Comparison of ENCODE assay signal across 8 cellular contexts in the genomic region with DNA sequence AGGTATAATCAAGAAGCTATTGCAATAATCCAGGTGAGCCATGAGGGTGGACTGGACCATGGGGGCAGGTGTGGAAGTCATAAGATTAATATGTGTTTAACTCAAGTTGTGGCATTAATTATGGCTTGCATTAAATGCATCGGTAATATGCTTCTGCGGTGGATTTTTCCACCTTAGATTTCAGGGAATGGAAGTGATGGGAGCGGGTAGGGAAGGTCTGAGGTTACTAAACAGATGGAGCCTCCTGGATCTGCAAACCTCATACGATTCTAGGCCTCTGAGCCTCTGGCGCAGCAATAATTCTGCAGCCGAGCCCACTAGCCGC. TPM values are rescaled to one million over a fixed set of nuclear protein-coding genes. Genes with fewer than 3 reads are reported as not detected.
A peak's percentile ranks its signal among the peaks of the same experiment; 100 is the strongest.
DNase-seq lines count a peak whose midpoint lies in the region; ATAC-seq and TF ChIP-seq lines count a peak whose summit lies in the region.

No MANE protein-coding gene starts in this region.

- H3K9me3 Mint-ChIP-seq in chondrocyte (ENCODE audit: low read depth) = no peaks in the 10 kb centered on the region

- H3K4me3 Mint-ChIP-seq in chondrocyte (ENCODE audit: unreplicated experiment) = peak overlapping the region; percentile 86

- ATAC-seq in GM19324 (IDR thresholded peaks at IDR 0.05; ENCODE audit: low FRiP score, unreplicated experiment) (no peak), HG03175 (IDR thresholded peaks at IDR 0.05; ENCODE audit: unreplicated experiment) (no peak), GM21529 (IDR thresholded peaks at IDR 0.05; ENCODE audit: unreplicated experiment) (no peak)
- no peak for ATAC-seq in activated CD4-positive, CD25-positive, alpha-beta regulatory T cell treated with anti-CD3 and anti-CD28 coated beads, Interleukin-2, amount 50 U/mL, for 24 hours

- H3K4me1 ChIP-seq in left ventricle myocardium inferior (peaks cover 20% of the 10 kb centered on the region), muscle layer of duodenum (ENCODE audit: control insufficient read depth in 1 of 2, insufficient read depth in 2 of 2, low read length in 2 of 2) (peaks cover 0 to 5% of the 10 kb centered on the region in 2 donors)

- H3K36me3 Mint-ChIP-seq in chondrocyte (ENCODE audit: low read depth) = no peaks in the 10 kb centered on the region

- H3K27ac ChIP-seq in left ventricle myocardium inferior (replicated peaks) (no peak overlapping the region), muscle layer of duodenum (ENCODE audit: low read length) (no peak overlapping the region)

- H3K27me3 Mint-ChIP-seq in chondrocyte (ENCODE audit: low read depth) = peaks cover 4% of the 10 kb centered on the region

- no peaks in the 10 kb centered on the region for H3K27me3 ChIP-seq in left ventricle myocardium inferior (ENCODE audit: low read depth)
- no peaks in the 10 kb centered on the region for H3K27me3 ChIP-seq in muscle layer of duodenum (ENCODE audit: low read depth, low read length)

- H3K36me3 ChIP-seq in left ventricle myocardium inferior (peaks cover 26% of the 10 kb centered on the region), muscle layer of duodenum (ENCODE audit: control insufficient read depth in 1 of 2, insufficient read depth in 2 of 2, low read length in 2 of 2) (peaks cover 0 to 21% of the 10 kb centered on the region in 2 donors)

- intact Hi-C loops in left ventricle myocardium inferior (cut with micrococcal nuclease) (no loop called here), cardiac septum (cut with DNase I) (loop anchor here (10.0 kb wide), 1 partner anchor 70 kb away; no protein-coding TSS in a partner anchor)

- DNase-seq in left ventricle myocardium inferior = no peak
- no peak for DNase-seq in cardiac septum (ENCODE audit: low spot score)
- no peak for DNase-seq in chondrocyte (ENCODE audit: low spot score)

- H3K9me3 ChIP-seq in left ventricle myocardium inferior (replicated peaks) = no peaks in the 10 kb centered on the region
- H3K9me3 ChIP-seq in muscle layer of duodenum (ENCODE audit: control insufficient read depth in 1 of 2, low read length in 2 of 2) = no peaks in the 10 kb centered on the region

- H3K4me1 Mint-ChIP-seq in chondrocyte (ENCODE audit: low read depth) = peaks cover 11% of the 10 kb centered on the region

- no peak overlapping the region for H3K27ac Mint-ChIP-seq in chondrocyte (ENCODE audit: unreplicated experiment)

- peak overlapping the region; percentile 91 for H3K4me3 ChIP-seq in left ventricle myocardium inferior
- H3K4me3 ChIP-seq in muscle layer of duodenum (ENCODE audit: low read depth in 1 of 2, low read length in 2 of 2) = peak overlapping the region; percentile 88 to 93

- TF ChIP-seq CTCF in left ventricle myocardium inferior (IDR thresholded peaks at IDR 0.05; ENCODE audit: borderline replicate concordance) = no peak
- no peak for TF ChIP-seq CTCF in chondrocyte (IDR thresholded peaks at IDR 0.05)

RNA-seq across cellular contexts. Expression of a gene that starts 0.3 kb away (rescaled TPM):
- total RNA-seq in left ventricle myocardium inferior = 5.8 TPM
- 7.4 TPM for total RNA-seq in cardiac septum
- 2.2 to 3.5 TPM (median 2.4 TPM) in 3 replicates for total RNA-seq in chondrocyte

RNA-seq across cellular contexts. Expression of a gene that starts 40.5 kb away (rescaled TPM):
- 115 TPM for total RNA-seq in left ventricle myocardium inferior
- total RNA-seq in cardiac septum = 81.5 TPM
- 108 to 118 TPM (median 113 TPM) in 3 replicates for total RNA-seq in chondrocyte
